Comparison of ENCODE assay signal across 7 cellular contexts in the genomic region with DNA sequence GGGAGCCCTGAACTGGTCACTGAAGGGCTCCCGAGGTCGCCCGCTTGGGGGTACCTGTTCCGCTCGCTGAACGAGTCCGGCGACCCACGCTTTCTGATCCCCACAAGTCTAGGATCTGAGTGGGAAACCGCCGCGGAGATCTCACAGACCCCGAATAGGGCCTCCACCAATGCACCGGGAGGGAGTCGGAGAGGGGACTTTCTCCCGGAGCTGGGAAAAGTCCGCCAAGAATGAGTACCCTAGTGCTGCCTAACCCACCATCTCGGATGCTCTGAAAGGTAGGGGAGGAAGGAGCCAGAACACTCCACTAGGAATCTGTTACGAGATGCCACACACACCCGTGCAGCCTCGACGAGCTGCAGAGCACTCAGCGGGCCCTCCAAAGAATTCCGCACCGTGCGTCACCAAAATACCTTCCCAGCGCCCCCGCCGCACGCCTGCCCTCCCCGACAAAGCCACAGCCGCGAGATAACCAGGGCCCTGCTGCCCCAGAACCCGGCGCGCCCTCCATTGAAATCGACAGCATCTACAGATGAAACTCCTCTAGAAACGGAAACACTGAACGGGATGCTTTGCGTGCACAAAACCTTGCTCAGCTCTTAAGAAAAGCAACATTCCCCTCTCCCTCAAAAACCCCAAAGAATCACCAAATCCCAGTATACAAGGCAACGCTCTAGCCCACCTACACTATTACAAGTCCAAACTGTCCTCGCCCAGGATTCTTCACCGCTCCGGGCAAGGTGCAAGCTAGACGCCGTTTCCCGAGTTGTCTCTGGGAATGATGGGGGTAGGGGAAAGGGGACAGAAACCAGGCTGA. TPM values are rescaled to one million over a fixed set of nuclear protein-coding genes. Genes with fewer than 3 reads are reported as not detected.
A peak's percentile ranks its signal among the peaks of the same experiment; 100 is the strongest.
DNase-seq lines count a peak whose midpoint lies in the region; ATAC-seq and TF ChIP-seq lines count a peak whose summit lies in the region.

No MANE protein-coding gene starts in this region.

- H3K9me3 Mint-ChIP-seq in T-cell (no peaks in the 10 kb centered on the region), natural killer cell (no peaks in the 10 kb centered on the region)

- DNase-seq in H7, result peak; percentile 70
- no peak for DNase-seq in T-cell
- no peak for DNase-seq in epithelial cell of prostate (ENCODE audit: low read depth, low spot score)
- no peak for DNase-seq in natural killer cell
- no peak for DNase-seq in OCI-M2 (lab: John Stamatoyannopoulos, UW; ENCODE audit: unreplicated experiment)
- no peak for DNase-seq in NCI-H146 treated with DMSO at 0.1 percent for 48 hours (lab: John Stamatoyannopoulos, UW; ENCODE audit: unreplicated experiment)

- H3K4me3 ChIP-seq in H7 (ENCODE audit: insufficient read depth, low read depth, low read length), result peak overlapping the region; percentile 61

- peak overlapping the region; percentile 50 for H3K27ac ChIP-seq in epithelial cell of prostate

- intact Hi-C loops in natural killer cell (cut with micrococcal nuclease), result no loop called here

- H3K4me3 Mint-ChIP-seq in T-cell (peak overlapping the region; percentile 49 to 71 (median 70)), natural killer cell (peak overlapping the region; percentile 8)

- H3K36me3 ChIP-seq in H7 (replicated peaks; ENCODE audit: control insufficient read depth, insufficient read depth, low read length), result no peaks in the 10 kb centered on the region

- CTCF ChIA-PET in T-cell (lab: Charles Lee), result interaction anchor here (0.6 to 11.3 kb wide), 5 partner anchors 284 to 1950 kb away, joined by 3 to 213 read pairs (median 8); no protein-coding TSS in a partner anchor

- H3K4me1 Mint-ChIP-seq in T-cell (peaks cover 59 to 64% (median 60%) of the 10 kb centered on the region in 3 donors), natural killer cell (peaks cover 37 to 54% of the 10 kb centered on the region in 2 donors)

- POLR2A ChIA-PET in T-cell (lab: Charles Lee), result interaction anchor here in 1 of 2 donors (0.6 kb wide), 1 partner anchor 1541 kb away, joined by 3 read pairs; no protein-coding TSS in a partner anchor

- H3K27me3 Mint-ChIP-seq in T-cell (peaks cover 71 to 76% of the 10 kb centered on the region in 2 donors), natural killer cell (ENCODE audit: low read depth in 2 of 2) (peaks cover 73 to 88% of the 10 kb centered on the region in 2 donors)

- ATAC-seq in T-cell (replicated peaks in 1 of 4) (peak in 1 of 4 experiments; percentile 6), natural killer cell (no peak), GM21723 (IDR thresholded peaks at IDR 0.05; ENCODE audit: unreplicated experiment) (no peak)

- H3K27me3 ChIP-seq in H7 (ENCODE audit: control insufficient read depth, insufficient read depth, low read length), result peaks cover 81% of the 10 kb centered on the region

- H3K27ac Mint-ChIP-seq in T-cell (peak overlapping the region in 1 of 2 donors; percentile 27), natural killer cell (no peak overlapping the region)

- TF ChIP-seq CTCF in natural killer cell (IDR thresholded peaks at IDR 0.05), result no peak

- H3K36me3 Mint-ChIP-seq in T-cell (no peaks in the 10 kb centered on the region), natural killer cell (no peaks in the 10 kb centered on the region)

RNA-seq across cellular contexts. Expression of gene COL12A1, which starts 0.7 kb away (rescaled TPM):
- total RNA-seq in H7 (2014; rRNA removed; shearing (Covaris generic)), result 0.63 and 1.9 TPM in 2 replicates
- under 1 TPM in 3 of 5 donors, not detected in 2; 0.59 to 0.95 (median 0.76) TPM for total RNA-seq in T-cell
- under 1 TPM in 1 of 3 donors, not detected in 2; 0.25 TPM for total RNA-seq in natural killer cell

RNA-seq across cellular contexts. Expression of gene COX7A2, which starts 38.4 kb away (rescaled TPM):
- total RNA-seq in H7 (2014; rRNA removed; shearing (Covaris generic)), result 282 and 292 TPM in 2 replicates
- 100 to 1,000 TPM; 195 to 213 (median 198) TPM for total RNA-seq in T-cell
- total RNA-seq in natural killer cell, result 100 to 1,000 TPM; 161 to 215 (median 166) TPM
